Comparison of ENCODE assay signal across 29 cellular contexts in genomic region chrX:567891-568290, GRCh38.
"Had no signal": no experiment of that assay in that cellular context is flagged by ENCODE, and none has a peak within 500 bp of the region (broad histone marks: within the 10 kb centered on the region; RNA-seq: fewer than 3 reads in every experiment).

No MANE protein-coding gene starts in this region.

- H3K4me1 ChIP-seq: adrenal gland, SJCRH30 had no signal

- H3K27me3 ChIP-seq: adrenal gland, SJCRH30 had no signal

- H3K36me3 Mint-ChIP-seq: activated naive CD4-positive, alpha-beta T cell treated with anti-CD3 and anti-CD28 coated beads, Interleukin-2, amount 50 U/mL, for 72 hours; brain had no signal

- H3K9me3 ChIP-seq: adrenal gland, SJCRH30 had no signal

- ATAC-seq: activated T-cell treated with anti-CD3 and anti-CD28 coated beads, Interleukin-2, amount 50 U/mL, for 4 hours had no signal

- DNase-seq: activated CD4-positive, alpha-beta T cell treated with anti-CD3 and anti-CD28 coated beads, Interleukin-2, amount 10 ng/mL, durations not matched to agents 7 days and 5 days; activated CD4-positive, alpha-beta T cell treated with anti-CD3 and anti-CD28 coated beads, Interleukin-2, amount 50 U/mL, for 48 hours; activated CD4-positive, CD25-positive, alpha-beta regulatory T cell; activated CD8-positive, alpha-beta memory T cell treated with anti-CD3 and anti-CD28 coated beads, Interleukin-2, amount 50 U/mL, for 4 hours; activated gamma-delta T cell treated with Interleukin-2 at 50 U/mL for 16 hours; activated naive CD4-positive, alpha-beta T cell treated with anti-CD3 and anti-CD28 coated beads for 36 hours; activated T-cell treated with anti-CD3 and anti-CD28 coated beads for 4 hours; activated T-cell treated with anti-CD3 and anti-CD28 coated beads, Interleukin-2, amount 50 U/mL, for 4 hours; adrenal gland; central memory CD4-positive, alpha-beta T cell; NCI-H1092 treated with DMSO at 0.1 percent for 48 hours; NCI-H1417; NCI-H146; NCI-H187; NCI-H2029 treated with DMSO at 0.1 percent for 48 hours; NCI-H2107; NCI-H2171; NCI-H510A; NCI-H748 treated with DMSO at 0.1 percent for 48 hours; NK-92 treated with Interleukin-12 subunit alpha and Interleukin-12 subunit beta, amount 100 ng/mL, for 24 hours; OCI-M1; Right ventricle myocardium superior; SJCRH30; T1000; WERI-Rb-1 had no signal

- H3K4me3 ChIP-seq: adrenal gland, SJCRH30, SK-N-MC had no signal

- H3K27ac Mint-ChIP-seq: activated CD4-positive, alpha-beta T cell treated with anti-CD3 and anti-CD28 coated beads, Interleukin-2, amount 10 ng/mL, durations not matched to agents 7 days and 5 days; activated naive CD4-positive, alpha-beta T cell treated with anti-CD3 and anti-CD28 coated beads for 36 hours; activated naive CD4-positive, alpha-beta T cell treated with anti-CD3 and anti-CD28 coated beads, Interleukin-2, amount 50 U/mL, for 72 hours; activated T-helper 1 cell treated with anti-CD3 and anti-CD28 coated beads, Interleukin-12 subunit alpha, Interleukin-12 subunit beta, Interleukin-2, Interleukin-4 antibody, amounts not matched to agents 30 ng/mL and 10 ng/mL and 1 ng/mL, durations not matched to agents 14 hours and 24 hours and 36 hours; brain had no signal

- H3K27me3 Mint-ChIP-seq: activated CD4-positive, alpha-beta T cell treated with anti-CD3 and anti-CD28 coated beads, Interleukin-2, amount 10 ng/mL, durations not matched to agents 7 days and 5 days had no signal

- H3K4me1 Mint-ChIP-seq: activated CD4-positive, alpha-beta T cell treated with anti-CD3 and anti-CD28 coated beads, Interleukin-2, amount 10 ng/mL, durations not matched to agents 7 days and 5 days; brain had no signal

- H3K27ac ChIP-seq: adrenal gland, SJCRH30, SK-N-MC, WERI-Rb-1 had no signal

- H3K4me3 Mint-ChIP-seq: activated CD4-positive, alpha-beta T cell treated with anti-CD3 and anti-CD28 coated beads, Interleukin-2, amount 10 ng/mL, durations not matched to agents 7 days and 5 days; activated naive CD4-positive, alpha-beta T cell treated with anti-CD3 and anti-CD28 coated beads for 36 hours; activated T-cell treated with anti-CD3 and anti-CD28 coated beads, Interleukin-2, amount 50 U/mL, for 4 hours; activated T-helper 1 cell treated with anti-CD3 and anti-CD28 coated beads, Interleukin-12 subunit alpha, Interleukin-12 subunit beta, Interleukin-2, Interleukin-4 antibody, amounts not matched to agents 30 ng/mL and 10 ng/mL and 1 ng/mL, durations not matched to agents 14 hours and 24 hours and 36 hours; brain had no signal

- H3K36me3 ChIP-seq: adrenal gland, SJCRH30, WERI-Rb-1 had no signal
